10 cellular contexts compared by ENCODE assay signal in the genomic region with DNA sequence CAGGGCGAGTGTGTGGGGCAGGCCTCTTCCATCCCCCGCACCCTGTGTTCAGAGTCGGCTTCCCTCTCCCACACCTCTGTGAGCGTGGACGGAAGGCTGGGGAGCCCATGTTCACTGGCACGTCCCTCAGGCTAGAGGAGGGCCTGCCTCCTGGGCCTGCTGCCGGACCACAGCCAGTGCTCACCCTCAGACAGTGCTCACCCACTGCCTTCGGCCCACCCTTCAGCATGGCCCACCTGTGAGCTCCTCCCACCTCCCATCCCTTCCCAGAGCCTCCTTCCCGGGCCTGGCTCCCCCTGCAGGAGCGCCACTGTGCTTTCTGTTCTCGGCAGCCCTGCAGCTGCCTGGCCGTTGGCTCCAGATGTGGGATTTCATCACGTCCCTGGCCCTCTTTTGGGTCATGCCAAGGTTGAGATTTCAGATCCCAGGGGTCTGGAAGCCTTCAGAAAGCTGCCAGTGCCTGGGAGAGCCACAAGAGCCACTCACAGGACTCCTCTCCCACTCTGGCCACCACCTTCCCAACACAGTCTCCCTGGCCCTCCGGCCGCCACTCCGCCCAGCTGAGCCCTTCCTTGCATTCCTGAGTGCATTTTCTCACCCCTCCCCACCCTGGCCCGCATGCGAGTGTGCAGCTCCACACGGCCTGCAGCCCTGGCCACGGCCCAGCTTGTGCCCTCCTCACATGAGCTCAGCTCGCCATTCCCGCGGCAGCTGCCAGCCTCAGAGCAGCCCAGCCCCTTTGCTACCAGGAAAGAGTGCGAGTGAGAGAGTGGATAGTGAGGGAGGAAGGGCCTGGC. TPM values are rescaled to one million over a fixed set of nuclear protein-coding genes. Genes with fewer than 3 reads are reported as not detected.
DNase-seq lines count a peak whose midpoint lies in the region; ATAC-seq and TF ChIP-seq lines count a peak whose summit lies in the region.
"Had no signal": no experiment of that assay in that cellular context is flagged by ENCODE, and none has a peak within 500 bp of the region (broad histone marks: within the 10 kb centered on the region; RNA-seq: fewer than 3 reads in every experiment).

No MANE protein-coding gene starts in this region.

- H3K4me3 ChIP-seq in adipocyte (ENCODE audit: low read length): no peak overlapping the region
- no peak overlapping the region for H3K4me3 ChIP-seq in psoas muscle

- peak; percentile 81 for DNase-seq in EH (ENCODE audit: low read depth)
- peak; percentile 56 for DNase-seq in adipocyte (ENCODE audit: low read depth)
- peak; percentile 85 for DNase-seq in Right ventricle myocardium superior
- peak; percentile 55 to 82 for DNase-seq in psoas muscle
- DNase-seq in NK-92 treated with Interleukin-12 subunit alpha and Interleukin-12 subunit beta, amount 100 ng/mL, for 24 hours (lab: John Stamatoyannopoulos, UW): no peak
- DNase-seq: central memory CD4-positive, alpha-beta T cell; NCI-H1105 had no signal

- H3K27ac ChIP-seq in psoas muscle: peak overlapping the region; percentile 73

- peaks cover 91% of the 10 kb centered on the region for H3K36me3 ChIP-seq in adipocyte (ENCODE audit: control insufficient read depth, insufficient read depth, low read length, severe bottlenecking)
- peaks cover 0 to 94% of the 10 kb centered on the region in 2 donors for H3K36me3 ChIP-seq in psoas muscle (ENCODE audit: insufficient read depth in 1 of 2, low read depth in 1 of 2)

- intact Hi-C loops in Right ventricle myocardium superior (cut with DNase I): no loop called here
- intact Hi-C loops in psoas muscle (cut with DNase I): loop anchor here in 1 of 2 donors (5.0 kb wide), 1 partner anchor 67 kb away; no protein-coding TSS in a partner anchor

- peak; percentile 24 for TF ChIP-seq CTCF in psoas muscle (IDR thresholded peaks at IDR 0.05)

- peak; percentile 45 for ATAC-seq in Right ventricle myocardium superior (ENCODE audit: poor library complexity)
- ATAC-seq in psoas muscle: peak; percentile 32 to 51 (median 36)
- no peak for ATAC-seq in GM21529 (IDR thresholded peaks at IDR 0.05; ENCODE audit: unreplicated experiment)
- ATAC-seq in GM18517 (IDR thresholded peaks at IDR 0.05; ENCODE audit: unreplicated experiment): no peak
- ATAC-seq in HG02798 (IDR thresholded peaks at IDR 0.05; ENCODE audit: poor library complexity, unreplicated experiment): no peak

- no peak overlapping the region for H3K9ac ChIP-seq in adipocyte (ENCODE audit: low read length)

- WGBS in psoas muscle, 3 donors: 48 to 59% (median 51%) methylated on average over 24 of the region's 24 CpGs

- H3K27me3 ChIP-seq in adipocyte (replicated peaks; ENCODE audit: control insufficient read depth, insufficient read depth, low read length) (no peaks in the 10 kb centered on the region), psoas muscle (ENCODE audit: insufficient read depth in 3 of 3, low read length in 2 of 3) (no peaks in the 10 kb centered on the region)

- H3K4me1 ChIP-seq in adipocyte (ENCODE audit: control insufficient read depth, insufficient read depth, low read length) (peaks cover 6% of the 10 kb centered on the region), psoas muscle (peaks cover 43% of the 10 kb centered on the region)

- H3K9me3 ChIP-seq in adipocyte (ENCODE audit: control insufficient read depth, low read length) (no peaks in the 10 kb centered on the region), psoas muscle (no peaks in the 10 kb centered on the region)

RNA-seq across cellular contexts. Expression of gene CAPN12, which starts 25.3 kb away (rescaled TPM):
- total RNA-seq in Right ventricle myocardium superior: not detected
- total RNA-seq in psoas muscle: under 1 TPM; 0.32 to 0.64 (median 0.52) TPM
- under 1 TPM; 0.27 to 0.35 (median 0.34) TPM for polyA plus RNA-seq in psoas muscle

RNA-seq across cellular contexts. Expression of gene LGALS7, which starts 54.4 kb away (rescaled TPM):
- total RNA-seq in Right ventricle myocardium superior (not detected), psoas muscle (not detected)
- polyA plus RNA-seq in psoas muscle: not detected

Comparison
In these comparisons a context has a peak if more than half of its experiments do, and no peak if none do; other contexts are left out.
1. ATAC-seq: peak in Right ventricle myocardium superior (single experiment) and psoas muscle (4 of 4); none in GM21529 (single experiment), GM18517 (single experiment) and HG02798 (single experiment).